ENCODE assay signal across 10 cellular contexts in genomic region chr10:126663328-126663727, GRCh38. TPM values are rescaled to one million over a fixed set of nuclear protein-coding genes. Genes with fewer than 3 reads are reported as not detected.
DNase-seq lines count a peak whose midpoint lies in the region; ATAC-seq, FAIRE-seq and TF ChIP-seq lines count a peak whose summit lies in the region.
"Had no signal": no experiment of that assay in that cellular context is flagged by ENCODE, and none has a peak within 500 bp of the region (broad histone marks: within the 10 kb centered on the region; RNA-seq: fewer than 3 reads in every experiment).

No MANE protein-coding gene starts in this region.

- no peak for TF ChIP-seq CTCF in fibroblast of lung (conservative IDR thresholded peaks at IDR 0.05 in 1 of 2, IDR thresholded peaks at IDR 0.05 in 1 of 2; ENCODE audit: low read depth in 1 of 2, low read length in 2 of 2)

- DNase-seq in AG20443 (ENCODE audit: low spot score) (peak; percentile 95), NCI-H1436 (lab: John Stamatoyannopoulos, UW) (peak; percentile 9), fibroblast of lung (ENCODE audit: low read depth in 2 of 2) (peak; percentile 55 to 98), neuronal stem cell (ENCODE audit: low spot score) (no peak), small intestine (no peak)

- no peak overlapping the region for H3K18ac ChIP-seq in neuronal stem cell (ENCODE audit: low read length)

- no peak overlapping the region for H2BK12ac ChIP-seq in neuronal stem cell (ENCODE audit: low read length)

- FAIRE-seq in small intestine (lab: Jason Lieb, UNC) = no peak
- FAIRE-seq: G401.6 had no signal

- no peak for ATAC-seq in HG03521 (IDR thresholded peaks at IDR 0.05; ENCODE audit: unreplicated experiment)
- no peak for ATAC-seq in HG02981 (IDR thresholded peaks at IDR 0.05; ENCODE audit: unreplicated experiment)
- ATAC-seq in GM21723 (IDR thresholded peaks at IDR 0.05; ENCODE audit: unreplicated experiment) = no peak

- H3K36me3 ChIP-seq in fibroblast of lung (ENCODE audit: control insufficient read depth, insufficient read depth, low read length) (no peaks in the 10 kb centered on the region), neuronal stem cell (replicated peaks in 1 of 2; ENCODE audit: control insufficient read depth in 2 of 2, insufficient read depth in 2 of 2, low read length in 2 of 2) (no peaks in the 10 kb centered on the region), small intestine (ENCODE audit: control insufficient read depth in 2 of 2, insufficient read depth in 2 of 2, low read length in 2 of 2) (no peaks in the 10 kb centered on the region)
- H3K36me3 ChIP-seq: neural progenitor cell had no signal

- no peak overlapping the region for H2AK5ac ChIP-seq in neuronal stem cell (ENCODE audit: low read depth, low read length)

- no peak overlapping the region for H3K27ac ChIP-seq in fibroblast of lung (ENCODE audit: insufficient read depth, low read length)
- no peak overlapping the region for H3K27ac ChIP-seq in neuronal stem cell (replicated peaks; ENCODE audit: low read length)
- peak overlapping the region in 1 of 2 donors; percentile 18 for H3K27ac ChIP-seq in small intestine (ENCODE audit: low read depth in 1 of 2, low read length in 1 of 2)
- H3K27ac ChIP-seq: neural progenitor cell had no signal

- H3K79me1 ChIP-seq in neuronal stem cell (ENCODE audit: low read depth, low read length) = no peaks in the 10 kb centered on the region

- no peak overlapping the region for H2BK15ac ChIP-seq in neuronal stem cell (ENCODE audit: low read length)

- no peak overlapping the region for H3K4me3 ChIP-seq in fibroblast of lung (replicated peaks in 1 of 4; ENCODE audit: control extremely low read depth in 1 of 4, insufficient read depth in 1 of 4, low read depth in 3 of 4, low read length in 4 of 4)
- H3K4me3 ChIP-seq in neuronal stem cell (ENCODE audit: low read length in 2 of 2) = no peak overlapping the region
- H3K4me3 ChIP-seq in small intestine (ENCODE audit: low read depth in 1 of 2, low read length in 2 of 2) = no peak overlapping the region
- H3K4me3 ChIP-seq: neural progenitor cell had no signal

- no peak overlapping the region for H2AFZ ChIP-seq in fibroblast of lung (ENCODE audit: low read length)
- peak overlapping the region; percentile 80 for H2AFZ ChIP-seq in neuronal stem cell (ENCODE audit: low read length)
- H2AFZ ChIP-seq: neural progenitor cell had no signal

- H3K79me2 ChIP-seq in fibroblast of lung (ENCODE audit: control insufficient read depth, insufficient read depth, low read length) = no peaks in the 10 kb centered on the region

- no peak overlapping the region for H4K8ac ChIP-seq in neuronal stem cell (ENCODE audit: low read depth, low read length)

- H3K9ac ChIP-seq in fibroblast of lung (ENCODE audit: insufficient read depth, low read length) = no peak overlapping the region
- no peak overlapping the region for H3K9ac ChIP-seq in neuronal stem cell (ENCODE audit: low read depth, low read length, poor library complexity)
- H3K9ac ChIP-seq: neural progenitor cell had no signal

- H4K91ac ChIP-seq in neuronal stem cell (ENCODE audit: low read depth, low read length, poor library complexity) = no peak overlapping the region

- no peaks in the 10 kb centered on the region for H4K20me1 ChIP-seq in fibroblast of lung (ENCODE audit: control insufficient read depth, extremely low read depth, insufficient read depth, low read length)

- H3K4me2 ChIP-seq in fibroblast of lung (ENCODE audit: extremely low read depth, insufficient read depth, low read length) (no peak overlapping the region), neuronal stem cell (ENCODE audit: insufficient read depth, low read length, poor library complexity, severe bottlenecking) (no peak overlapping the region)
- H3K4me2 ChIP-seq: neural progenitor cell had no signal

- H3K4me1 ChIP-seq in fibroblast of lung (ENCODE audit: control insufficient read depth, extremely low read depth, insufficient read depth, low read length) (no peaks in the 10 kb centered on the region), neuronal stem cell (ENCODE audit: control insufficient read depth in 2 of 2, insufficient read depth in 1 of 2, low read depth in 1 of 2, low read length in 2 of 2) (peaks cover 2% of the 10 kb centered on the region in 2 donors), small intestine (ENCODE audit: control insufficient read depth in 2 of 2, insufficient read depth in 1 of 2, low read depth in 1 of 2, low read length in 1 of 2) (no peaks in the 10 kb centered on the region)
- H3K4me1 ChIP-seq: neural progenitor cell had no signal

- H2BK120ac ChIP-seq in neuronal stem cell (ENCODE audit: low read depth, low read length) = no peak overlapping the region

- H3K23ac ChIP-seq in neuronal stem cell (ENCODE audit: low read depth, low read length, poor library complexity) = no peak overlapping the region

- H3K4ac ChIP-seq in neuronal stem cell (ENCODE audit: low read length) = no peak overlapping the region

- H3K27me3 ChIP-seq in fibroblast of lung (ENCODE audit: control insufficient read depth, insufficient read depth, low read length) = no peaks in the 10 kb centered on the region
- no peaks in the 10 kb centered on the region for H3K27me3 ChIP-seq in neuronal stem cell (ENCODE audit: control insufficient read depth in 3 of 3, insufficient read depth in 3 of 3, low read depth in 1 of 3, low read length in 3 of 3)
- H3K27me3 ChIP-seq in small intestine (ENCODE audit: control insufficient read depth in 2 of 2, insufficient read depth in 2 of 2, low read length in 2 of 2) = no peaks in the 10 kb centered on the region
- H3K27me3 ChIP-seq: neural progenitor cell had no signal

- no peak overlapping the region for H2BK5ac ChIP-seq in neuronal stem cell (ENCODE audit: low read length)

- H3K9me3 ChIP-seq in fibroblast of lung (ENCODE audit: control insufficient read depth, insufficient read depth, low read depth, low read length) = no peaks in the 10 kb centered on the region
- H3K9me3 ChIP-seq in neuronal stem cell (replicated peaks in 1 of 2; ENCODE audit: control insufficient read depth in 2 of 2, insufficient read depth in 1 of 2, low read depth in 1 of 2, low read length in 2 of 2) = no peaks in the 10 kb centered on the region
- no peaks in the 10 kb centered on the region for H3K9me3 ChIP-seq in small intestine (ENCODE audit: control insufficient read depth, low read depth)

- H3K14ac ChIP-seq in neuronal stem cell (ENCODE audit: low read length) = no peak overlapping the region

- WGBS in neuronal stem cell (ENCODE audit: extremely low coverage in 2 of 2, insufficient read length in 2 of 2, insufficient replicate concordance in 1 of 2), 2 donors = no CpG with 5 or more reads among the region's 9 CpGs
- 65 to 83% (median 82%) methylated on average over 9 of the region's 9 CpGs for WGBS in small intestine, 3 donors

RNA-seq across cellular contexts. Expression of gene C10orf90, which starts 7.2 kb away (rescaled TPM):
- total RNA-seq in fibroblast of lung = 0.17 TPM in 1 of 2 replicates, not detected in the other
- polyA plus RNA-seq in fibroblast of lung (0.19 and 0.65 TPM in 2 replicates), small intestine (not detected)
- polyA plus RNA-seq in fibroblast of lung (2012) = 0.18 and 0.26 TPM in 2 replicates
- polyA minus RNA-seq in fibroblast of lung (ENCODE audit: low replicate concordance) = not detected in 2 replicates
- polyA plus RNA-seq in neuronal stem cell (2013, experiment 1 of 2) = 0.04 TPM
- polyA plus RNA-seq in neuronal stem cell (2013, experiment 2 of 2) = 0.03 TPM

Comparison
In these comparisons a context has a peak if more than half of its experiments do, and no peak if none do; other contexts are left out.
1. DNase-seq: peak in AG20443 (single experiment), NCI-H1436 (single experiment) and fibroblast of lung (2 of 2); none in neuronal stem cell (single experiment) and small intestine (single experiment).